In genomic region chr2:70088508-70089219, GRCh38 we compare ENCODE assay signal across 1 cellular context.
TF ChIP-seq lines count a peak whose summit lies in the region.

No MANE protein-coding gene starts in this region.

TF ChIP-seq in HepG2, 621 proteins besides CTCF, POLR2A, EP300 and RAD21 (continued from another document and continues in another):
- TF ChIP-seq, protein P1, sequence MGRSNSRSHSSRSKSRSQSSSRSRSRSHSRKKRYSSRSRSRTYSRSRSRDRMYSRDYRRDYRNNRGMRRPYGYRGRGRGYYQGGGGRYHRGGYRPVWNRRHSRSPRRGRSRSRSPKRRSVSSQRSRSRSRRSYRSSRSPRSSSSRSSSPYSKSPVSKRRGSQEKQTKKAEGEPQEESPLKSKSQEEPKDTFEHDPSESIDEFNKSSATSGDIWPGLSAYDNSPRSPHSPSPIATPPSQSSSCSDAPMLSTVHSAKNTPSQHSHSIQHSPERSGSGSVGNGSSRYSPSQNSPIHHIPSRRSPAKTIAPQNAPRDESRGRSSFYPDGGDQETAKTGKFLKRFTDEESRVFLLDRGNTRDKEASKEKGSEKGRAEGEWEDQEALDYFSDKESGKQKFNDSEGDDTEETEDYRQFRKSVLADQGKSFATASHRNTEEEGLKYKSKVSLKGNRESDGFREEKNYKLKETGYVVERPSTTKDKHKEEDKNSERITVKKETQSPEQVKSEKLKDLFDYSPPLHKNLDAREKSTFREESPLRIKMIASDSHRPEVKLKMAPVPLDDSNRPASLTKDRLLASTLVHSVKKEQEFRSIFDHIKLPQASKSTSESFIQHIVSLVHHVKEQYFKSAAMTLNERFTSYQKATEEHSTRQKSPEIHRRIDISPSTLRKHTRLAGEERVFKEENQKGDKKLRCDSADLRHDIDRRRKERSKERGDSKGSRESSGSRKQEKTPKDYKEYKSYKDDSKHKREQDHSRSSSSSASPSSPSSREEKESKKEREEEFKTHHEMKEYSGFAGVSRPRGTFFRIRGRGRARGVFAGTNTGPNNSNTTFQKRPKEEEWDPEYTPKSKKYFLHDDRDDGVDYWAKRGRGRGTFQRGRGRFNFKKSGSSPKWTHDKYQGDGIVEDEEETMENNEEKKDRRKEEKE (IDR thresholded peaks at IDR 0.05), result no peak
- no peak for TF ChIP-seq NRL (CRISPR knock-in tag; IDR thresholded peaks at IDR 0.05; ENCODE audit: borderline replicate concordance)
- 0 out of 2 replicates have a peak, but pooled peaks have one; percentile 52 for TF ChIP-seq ZNF350 (CRISPR knock-in tag; IDR thresholded peaks at IDR 0.05; ENCODE audit: borderline replicate concordance, low read depth)
- no peak for TF ChIP-seq ZNF644 (CRISPR knock-in tag; IDR thresholded peaks at IDR 0.05; ENCODE audit: low read depth)
- no peak for TF ChIP-seq ZNF781 (CRISPR knock-in tag; IDR thresholded peaks at IDR 0.05; ENCODE audit: borderline replicate concordance, not compliant biosample characterization)
- TF ChIP-seq TP53 (CRISPR knock-in tag; conservative IDR thresholded peaks at IDR 0.05), result no peak
- TF ChIP-seq ARID5B (CRISPR knock-in tag; IDR thresholded peaks at IDR 0.05), result no peak
- no peak for TF ChIP-seq KMT2A (CRISPR knock-in tag; IDR thresholded peaks at IDR 0.05)
- TF ChIP-seq ZNF143 (CRISPR knock-in tag; IDR thresholded peaks at IDR 0.05), result no peak
- 0 out of 2 replicates have a peak, but pooled peaks have one; percentile 12 for TF ChIP-seq ARID3A (IDR thresholded peaks at IDR 0.05; ENCODE audit: low read depth, low read length)
- TF ChIP-seq, protein P2, sequence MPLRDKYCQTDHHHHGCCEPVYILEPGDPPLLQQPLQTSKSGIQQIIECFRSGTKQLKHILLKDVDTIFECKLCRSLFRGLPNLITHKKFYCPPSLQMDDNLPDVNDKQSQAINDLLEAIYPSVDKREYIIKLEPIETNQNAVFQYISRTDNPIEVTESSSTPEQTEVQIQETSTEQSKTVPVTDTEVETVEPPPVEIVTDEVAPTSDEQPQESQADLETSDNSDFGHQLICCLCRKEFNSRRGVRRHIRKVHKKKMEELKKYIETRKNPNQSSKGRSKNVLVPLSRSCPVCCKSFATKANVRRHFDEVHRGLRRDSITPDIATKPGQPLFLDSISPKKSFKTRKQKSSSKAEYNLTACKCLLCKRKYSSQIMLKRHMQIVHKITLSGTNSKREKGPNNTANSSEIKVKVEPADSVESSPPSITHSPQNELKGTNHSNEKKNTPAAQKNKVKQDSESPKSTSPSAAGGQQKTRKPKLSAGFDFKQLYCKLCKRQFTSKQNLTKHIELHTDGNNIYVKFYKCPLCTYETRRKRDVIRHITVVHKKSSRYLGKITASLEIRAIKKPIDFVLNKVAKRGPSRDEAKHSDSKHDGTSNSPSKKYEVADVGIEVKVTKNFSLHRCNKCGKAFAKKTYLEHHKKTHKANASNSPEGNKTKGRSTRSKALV (CRISPR knock-in tag; IDR thresholded peaks at IDR 0.05), result 0 out of 2 replicates have a peak, but pooled peaks have one; percentile 4
- TF ChIP-seq, protein P3, sequence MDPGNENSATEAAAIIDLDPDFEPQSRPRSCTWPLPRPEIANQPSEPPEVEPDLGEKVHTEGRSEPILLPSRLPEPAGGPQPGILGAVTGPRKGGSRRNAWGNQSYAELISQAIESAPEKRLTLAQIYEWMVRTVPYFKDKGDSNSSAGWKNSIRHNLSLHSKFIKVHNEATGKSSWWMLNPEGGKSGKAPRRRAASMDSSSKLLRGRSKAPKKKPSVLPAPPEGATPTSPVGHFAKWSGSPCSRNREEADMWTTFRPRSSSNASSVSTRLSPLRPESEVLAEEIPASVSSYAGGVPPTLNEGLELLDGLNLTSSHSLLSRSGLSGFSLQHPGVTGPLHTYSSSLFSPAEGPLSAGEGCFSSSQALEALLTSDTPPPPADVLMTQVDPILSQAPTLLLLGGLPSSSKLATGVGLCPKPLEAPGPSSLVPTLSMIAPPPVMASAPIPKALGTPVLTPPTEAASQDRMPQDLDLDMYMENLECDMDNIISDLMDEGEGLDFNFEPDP (CRISPR knock-in tag; conservative IDR thresholded peaks at IDR 0.05), result no peak
- TF ChIP-seq ONECUT2 (CRISPR knock-in tag; IDR thresholded peaks at IDR 0.05), result no peak
- TF ChIP-seq ZBTB3 (CRISPR knock-in tag; IDR thresholded peaks at IDR 0.05; ENCODE audit: borderline replicate concordance, low read depth), result no peak
- TF ChIP-seq KLF9 (CRISPR knock-in tag; IDR thresholded peaks at IDR 0.05; ENCODE audit: low read depth), result no peak
- TF ChIP-seq, protein P4, sequence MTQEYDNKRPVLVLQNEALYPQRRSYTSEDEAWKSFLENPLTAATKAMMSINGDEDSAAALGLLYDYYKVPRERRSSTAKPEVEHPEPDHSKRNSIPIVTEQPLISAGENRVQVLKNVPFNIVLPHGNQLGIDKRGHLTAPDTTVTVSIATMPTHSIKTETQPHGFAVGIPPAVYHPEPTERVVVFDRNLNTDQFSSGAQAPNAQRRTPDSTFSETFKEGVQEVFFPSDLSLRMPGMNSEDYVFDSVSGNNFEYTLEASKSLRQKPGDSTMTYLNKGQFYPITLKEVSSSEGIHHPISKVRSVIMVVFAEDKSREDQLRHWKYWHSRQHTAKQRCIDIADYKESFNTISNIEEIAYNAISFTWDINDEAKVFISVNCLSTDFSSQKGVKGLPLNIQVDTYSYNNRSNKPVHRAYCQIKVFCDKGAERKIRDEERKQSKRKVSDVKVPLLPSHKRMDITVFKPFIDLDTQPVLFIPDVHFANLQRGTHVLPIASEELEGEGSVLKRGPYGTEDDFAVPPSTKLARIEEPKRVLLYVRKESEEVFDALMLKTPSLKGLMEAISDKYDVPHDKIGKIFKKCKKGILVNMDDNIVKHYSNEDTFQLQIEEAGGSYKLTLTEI (CRISPR knock-in tag; conservative IDR thresholded peaks at IDR 0.05), result no peak
- TF ChIP-seq, protein P5, sequence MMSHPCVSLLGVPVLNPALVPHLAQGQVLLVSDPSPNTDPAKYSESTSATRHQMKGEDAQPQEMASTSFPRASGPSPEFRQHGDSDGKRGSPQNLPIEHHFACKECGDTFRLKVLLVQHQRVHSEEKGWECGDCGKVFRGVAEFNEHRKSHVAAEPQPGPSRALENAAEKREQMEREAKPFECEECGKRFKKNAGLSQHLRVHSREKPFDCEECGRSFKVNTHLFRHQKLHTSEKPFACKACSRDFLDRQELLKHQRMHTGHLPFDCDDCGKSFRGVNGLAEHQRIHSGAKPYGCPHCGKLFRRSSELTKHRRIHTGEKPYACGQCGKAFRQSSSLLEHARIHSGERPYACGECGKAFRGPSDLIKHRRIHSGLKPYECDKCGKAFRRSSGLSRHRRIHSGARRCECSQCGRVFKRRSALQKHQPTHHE (CRISPR knock-in tag; IDR thresholded peaks at IDR 0.05; ENCODE audit: borderline replicate concordance), result 0 out of 2 replicates have a peak, but pooled peaks have one; percentile 10
- TF ChIP-seq GATAD2A (CRISPR knock-in tag; IDR thresholded peaks at IDR 0.05), result no peak
- TF ChIP-seq SRSF9 (IDR thresholded peaks at IDR 0.05; ENCODE audit: borderline replicate concordance, insufficient read depth, low read depth, low read length, poor library complexity, severe bottlenecking), result no peak
- TF ChIP-seq HNRNPL (IDR thresholded peaks at IDR 0.05; ENCODE audit: low read depth, low read length), result no peak
- TF ChIP-seq MBD4 (IDR thresholded peaks at IDR 0.05; ENCODE audit: borderline replicate concordance, low read length), result peak; percentile 85; the same call in 1 of the 2 replicates
- no peak for TF ChIP-seq GATA4 (IDR thresholded peaks at IDR 0.05; ENCODE audit: borderline replicate concordance, low read depth)
- TF ChIP-seq ZNF576 (CRISPR knock-in tag; IDR thresholded peaks at IDR 0.05), result 0 out of 2 replicates have a peak, but pooled peaks have one; percentile 31
- TF ChIP-seq DNMT1 (CRISPR knock-in tag; IDR thresholded peaks at IDR 0.05), result no peak
- TF ChIP-seq, protein P6, sequence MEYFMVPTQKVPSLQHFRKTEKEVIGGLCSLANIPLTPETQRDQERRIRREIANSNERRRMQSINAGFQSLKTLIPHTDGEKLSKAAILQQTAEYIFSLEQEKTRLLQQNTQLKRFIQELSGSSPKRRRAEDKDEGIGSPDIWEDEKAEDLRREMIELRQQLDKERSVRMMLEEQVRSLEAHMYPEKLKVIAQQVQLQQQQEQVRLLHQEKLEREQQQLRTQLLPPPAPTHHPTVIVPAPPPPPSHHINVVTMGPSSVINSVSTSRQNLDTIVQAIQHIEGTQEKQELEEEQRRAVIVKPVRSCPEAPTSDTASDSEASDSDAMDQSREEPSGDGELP (IDR thresholded peaks at IDR 0.05; ENCODE audit: borderline replicate concordance, low read depth), result no peak
- no peak; the same call in 1 of the 2 replicates for TF ChIP-seq ZNF790 (CRISPR knock-in tag; IDR thresholded peaks at IDR 0.05; ENCODE audit: borderline replicate concordance)
- no peak for TF ChIP-seq ZNF34 (CRISPR knock-in tag; IDR thresholded peaks at IDR 0.05; ENCODE audit: borderline replicate concordance)
- no peak for TF ChIP-seq SIN3B (IDR thresholded peaks at IDR 0.05; ENCODE audit: low read length)
- no peak for TF ChIP-seq RFX1 (IDR thresholded peaks at IDR 0.05)
- no peak; the same call in 1 of the 2 replicates for TF ChIP-seq EED (CRISPR knock-in tag; IDR thresholded peaks at IDR 0.05)
- TF ChIP-seq STAT6 (CRISPR knock-in tag; IDR thresholded peaks at IDR 0.05; ENCODE audit: borderline replicate concordance), result no peak
- no peak for TF ChIP-seq ZNF33A (CRISPR knock-in tag; IDR thresholded peaks at IDR 0.05; ENCODE audit: borderline replicate concordance)
- no peak for TF ChIP-seq RORA (CRISPR knock-in tag; IDR thresholded peaks at IDR 0.05)
- no peak for TF ChIP-seq KDM5B (CRISPR knock-in tag; IDR thresholded peaks at IDR 0.05; ENCODE audit: borderline replicate concordance)
- TF ChIP-seq BRF2 (CRISPR knock-in tag; IDR thresholded peaks at IDR 0.05), result no peak
